17 cellular contexts compared by ENCODE assay signal in the genomic region with DNA sequence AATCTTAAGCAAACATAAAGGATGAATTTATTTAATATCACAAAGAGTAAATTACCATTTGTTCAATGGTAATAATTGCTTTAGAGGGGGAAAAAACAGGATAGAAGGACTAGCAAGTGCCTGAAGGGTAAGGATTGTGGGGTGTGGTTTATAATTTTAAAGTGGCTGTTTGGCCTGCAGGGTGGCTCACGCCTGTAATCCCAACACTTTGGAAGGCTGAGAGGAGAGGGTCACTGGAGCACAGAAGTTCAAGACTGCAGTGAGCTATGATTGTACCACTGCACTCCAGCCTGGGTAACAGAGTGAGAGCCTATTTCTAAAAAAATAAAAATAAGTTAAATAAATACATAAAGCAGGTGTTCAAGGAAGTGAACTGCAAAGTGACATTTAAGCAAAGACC.
DNase-seq lines count a peak whose midpoint lies in the region; ATAC-seq and TF ChIP-seq lines count a peak whose summit lies in the region.
"Had no signal": no experiment of that assay in that cellular context is flagged by ENCODE, and none has a peak within 500 bp of the region (broad histone marks: within the 10 kb centered on the region; RNA-seq: fewer than 3 reads in every experiment).

No MANE protein-coding gene starts in this region.

- no peaks in the 10 kb centered on the region for H3K36me3 Mint-ChIP-seq in T-helper 2 cell treated with Interferon-gamma antibody and Interleukin-4, amounts not matched to agents 5 μg/mL and 100 μg/mL, for 36 hours (ENCODE audit: low read depth)

- peaks cover 4% of the 10 kb centered on the region; the same call in 1 of the 2 replicates for H3K9me3 ChIP-seq in DOHH2 (ENCODE audit: control insufficient read depth, insufficient read depth, low read length)
- no peaks in the 10 kb centered on the region for H3K9me3 ChIP-seq in RWPE2 (ENCODE audit: severe bottlenecking)
- peaks cover 0 to 5% (median 0%) of the 10 kb centered on the region in 4 donors for H3K9me3 ChIP-seq in stomach

- no peaks in the 10 kb centered on the region for H3K79me2 ChIP-seq in DOHH2 (ENCODE audit: control insufficient read depth, low read length)

- TF ChIP-seq POLR2A in stomach (IDR thresholded peaks at IDR 0.05), result no peak

- no peaks in the 10 kb centered on the region for H3K9me2 ChIP-seq in DOHH2 (replicated peaks; ENCODE audit: control insufficient read depth, low read length)

- no peaks in the 10 kb centered on the region for H3K36me3 ChIP-seq in DOHH2 (ENCODE audit: control insufficient read depth, low read length)
- H3K36me3 ChIP-seq in RWPE2 (ENCODE audit: low read depth), result 0 out of 2 replicates have a peak, but pooled peaks cover 3% of the 10 kb centered on the region
- H3K36me3 ChIP-seq in stomach, result no peaks in the 10 kb centered on the region

- no peak overlapping the region for H3K27ac ChIP-seq in DOHH2 (ENCODE audit: low read depth, low read length)
- H3K27ac ChIP-seq in RWPE2 (ENCODE audit: poor library complexity, severe bottlenecking), result peak overlapping the region; percentile 69
- peak overlapping the region; percentile 57 to 85 (median 76) for H3K27ac ChIP-seq in stomach
- H3K27ac ChIP-seq: C4-2B had no signal

- no peak overlapping the region for H3K4me3 Mint-ChIP-seq in T-helper 2 cell treated with Interferon-gamma antibody and Interleukin-4, amounts not matched to agents 5 μg/mL and 100 μg/mL, for 36 hours

- no peak for TF ChIP-seq CTCF in DOHH2 (IDR thresholded peaks at IDR 0.05; ENCODE audit: low read depth, low read length, poor library complexity, severe bottlenecking)
- no peak for TF ChIP-seq CTCF in RWPE2 (IDR thresholded peaks at IDR 0.05; ENCODE audit: poor library complexity, severe bottlenecking)
- TF ChIP-seq CTCF in stomach (IDR thresholded peaks at IDR 0.05), result no peak

- H4K20me1 ChIP-seq in DOHH2 (ENCODE audit: control insufficient read depth, insufficient read depth, low read depth, low read length), result no peaks in the 10 kb centered on the region

- no peaks in the 10 kb centered on the region for H3K27me3 Mint-ChIP-seq in T-helper 2 cell treated with Interferon-gamma antibody and Interleukin-4, amounts not matched to agents 5 μg/mL and 100 μg/mL, for 36 hours (ENCODE audit: low read depth)

- H3K27ac Mint-ChIP-seq in T-helper 2 cell treated with Interferon-gamma antibody and Interleukin-4, amounts not matched to agents 5 μg/mL and 100 μg/mL, for 36 hours, result no peak overlapping the region

- no peaks in the 10 kb centered on the region for H3K27me3 ChIP-seq in DOHH2 (ENCODE audit: control insufficient read depth, low read length)
- H3K27me3 ChIP-seq in RWPE2 (ENCODE audit: insufficient read depth, poor library complexity, severe bottlenecking), result no peaks in the 10 kb centered on the region
- no peaks in the 10 kb centered on the region for H3K27me3 ChIP-seq in stomach

- 28 to 61% (median 44%) methylated on average over 1 of the region's 1 CpG for WGBS in stomach, 5 donors

- ATAC-seq in RWPE2 (ENCODE audit: low read depth) (no peak), left colon (peak; percentile 39)

- no peaks in the 10 kb centered on the region for H3F3A ChIP-seq in DOHH2 (ENCODE audit: control insufficient read depth, insufficient read depth)

- TF ChIP-seq EP300 in stomach (IDR thresholded peaks at IDR 0.05), result no peak

- H3K4me3 ChIP-seq in DOHH2 (ENCODE audit: low read length), result no peak overlapping the region
- H3K4me3 ChIP-seq in RWPE2 (ENCODE audit: severe bottlenecking), result no peak overlapping the region
- H3K4me3 ChIP-seq in stomach, result no peak overlapping the region

- peaks cover 12% of the 10 kb centered on the region for H3K4me1 ChIP-seq in DOHH2 (ENCODE audit: control insufficient read depth, low read length)
- H3K4me1 ChIP-seq in RWPE2 (ENCODE audit: insufficient read depth, poor library complexity, severe bottlenecking), result peaks cover 38% of the 10 kb centered on the region
- peaks cover 14 to 26% (median 17%) of the 10 kb centered on the region in 4 donors for H3K4me1 ChIP-seq in stomach

- H3K4me1 Mint-ChIP-seq in T-helper 2 cell treated with Interferon-gamma antibody and Interleukin-4, amounts not matched to agents 5 μg/mL and 100 μg/mL, for 36 hours (ENCODE audit: low read depth), result no peaks in the 10 kb centered on the region

- intact Hi-C loops in left colon (cut with DNase I, micrococcal nuclease) (no loop called here), stomach (cut with DNase I; ENCODE audit: low total_unique reads) (no loop called here)

- DNase-seq in RWPE2 (ENCODE audit: low spot score) (no peak), left colon (no peak), stomach (no peak), RPMI8226 (no peak), NCI-H1417 (lab: John Stamatoyannopoulos, UW) (no peak)
- DNase-seq in effector CD4-positive, alpha-beta T cell, result no peak
- DNase-seq in T-helper 2 cell treated with Interferon-gamma antibody and Interleukin-4, amounts not matched to agents 5 μg/mL and 100 μg/mL, for 36 hours (ENCODE audit: low spot score), result no peak
- DNase-seq: EL; Kasumi-1; NCI-H1105; NCI-H1930; NCI-H2171 treated with DMSO at 0.1 percent for 48 hours; NCI-H446 treated with DMSO at 0.1 percent for 48 hours; NK-92 treated with Interleukin-12 subunit alpha and Interleukin-12 subunit beta, amount 100 ng/mL, for 24 hours; OCI-M1 had no signal

- H3K9me3 Mint-ChIP-seq in T-helper 2 cell treated with Interferon-gamma antibody and Interleukin-4, amounts not matched to agents 5 μg/mL and 100 μg/mL, for 36 hours, result peaks cover 11% of the 10 kb centered on the region

- H3K4me2 ChIP-seq in DOHH2 (ENCODE audit: low read length), result peak overlapping the region; percentile 32; the same call in 1 of the 2 replicates
